Comparison of ENCODE assay signal across 8 cellular contexts in genomic region chr10:130875116-130875515, GRCh38.
"Had no signal": no experiment of that assay in that cellular context is flagged by ENCODE, and none has a peak within 500 bp of the region (broad histone marks: within the 10 kb centered on the region; RNA-seq: fewer than 3 reads in every experiment).

No MANE protein-coding gene starts in this region.

- ATAC-seq: GM23338 had no signal

- H3K27me3 Mint-ChIP-seq: IgD-negative memory B cell had no signal

- H3K27ac Mint-ChIP-seq: GM23338, H9, IgD-negative memory B cell had no signal

- DNase-seq: H9, HCEC 1CT, KBM-7 had no signal

- H2AFZ ChIP-seq: GM23338 had no signal

- H3K4me3 ChIP-seq: GM23338 had no signal

- H3K9me3 Mint-ChIP-seq: H9 had no signal

- H3K4me1 Mint-ChIP-seq: GM23338, IgD-negative memory B cell had no signal

- H3K36me3 Mint-ChIP-seq: IgD-negative memory B cell had no signal

- H3K4me3 Mint-ChIP-seq: GM23338, H9, IgD-negative memory B cell had no signal

- FAIRE-seq: H1, H54, HTR-8/SVneo had no signal

- H3K4me2 ChIP-seq: GM23338 had no signal
